Comparison of ENCODE assay signal across 8 cellular contexts in the genomic region with DNA sequence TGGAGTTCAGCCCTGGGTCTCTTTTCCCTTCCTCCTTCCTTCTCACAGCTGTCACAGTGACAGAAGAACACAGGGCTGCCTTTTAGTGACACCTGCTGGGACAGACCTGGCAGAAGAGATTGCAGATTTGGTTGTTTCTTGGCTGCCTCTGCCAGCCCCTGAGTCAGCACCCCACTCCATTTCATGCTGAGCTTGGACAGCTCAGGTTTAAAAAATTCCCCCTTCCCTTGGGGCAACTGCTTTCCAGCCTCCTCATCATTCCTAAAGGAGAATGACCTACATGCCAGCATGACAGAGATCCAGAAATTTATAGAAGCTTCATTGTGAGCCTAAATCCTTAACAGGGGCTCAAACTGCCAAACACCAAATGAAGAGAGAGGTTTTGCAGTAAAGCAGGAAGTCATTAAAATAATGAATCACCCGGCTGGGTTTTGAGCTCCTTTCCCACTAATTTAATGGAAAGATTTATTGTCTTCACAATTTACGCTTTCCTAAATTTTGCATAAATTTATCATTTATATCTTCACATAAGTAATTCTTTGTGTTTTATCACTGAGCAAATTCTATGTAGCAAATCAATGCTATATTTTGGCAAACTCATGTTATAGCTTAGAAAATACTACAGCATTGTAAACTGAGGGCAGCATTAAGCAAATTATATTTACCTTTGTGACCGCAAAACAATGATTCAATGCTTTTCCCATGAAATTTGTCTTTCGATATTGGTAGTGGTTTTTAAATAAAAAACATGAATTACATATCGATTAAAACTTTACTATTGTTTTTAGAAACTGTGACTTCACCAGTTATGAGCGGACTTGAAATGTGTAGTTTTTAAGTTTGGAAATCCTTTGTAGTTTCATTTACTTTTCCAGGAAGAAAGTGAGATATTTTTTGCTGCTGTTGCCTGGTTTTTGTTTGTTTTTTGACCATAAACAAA.
DNase-seq lines count a peak whose midpoint lies in the region; ATAC-seq, FAIRE-seq and TF ChIP-seq lines count a peak whose summit lies in the region.

No MANE protein-coding gene starts in this region.

- no peaks in the 10 kb centered on the region for H3K79me2 ChIP-seq in keratinocyte (ENCODE audit: control insufficient read depth, insufficient read depth, low read length)

- H2AFZ ChIP-seq in keratinocyte (ENCODE audit: control insufficient read depth, low read length), result no peak overlapping the region

- WGBS in prostate gland, result 38% methylated on average over 6 of the region's 6 CpGs
- WGBS in small intestine, 3 donors, result 73 to 78% (median 76%) methylated on average over 6 of the region's 6 CpGs

- H3K27me3 ChIP-seq in keratinocyte (ENCODE audit: control insufficient read depth, extremely low read depth, insufficient read depth, low read length), result no peaks in the 10 kb centered on the region
- H3K27me3 ChIP-seq in prostate gland (replicated peaks; ENCODE audit: insufficient read depth), result no peaks in the 10 kb centered on the region
- H3K27me3 ChIP-seq in small intestine (ENCODE audit: control insufficient read depth in 2 of 2, insufficient read depth in 2 of 2, low read length in 2 of 2), result no peaks in the 10 kb centered on the region

- H3K9ac ChIP-seq in keratinocyte (ENCODE audit: control insufficient read depth, extremely low read depth, insufficient read depth, low read length), result no peak overlapping the region

- DNase-seq in DMS153 (lab: John Stamatoyannopoulos, UW) (peak; percentile 50), NCI-H1436 (lab: John Stamatoyannopoulos, UW) (peak; percentile 78), amygdala (lab: John Stamatoyannopoulos, UW) (peak in 35 of 56 donors; percentile 5 to 69 (median 21)), keratinocyte (ENCODE audit: low read depth, low spot score) (peak; percentile 72), prostate gland (ENCODE audit: low spot score) (no peak), erythroblast (lab: John Stamatoyannopoulos, UW) (no peak), small intestine (no peak)

- dilution Hi-C loops in keratinocyte (cut with MboI; ENCODE audit: extremely low pct_ligation_motif_present, low sequenced_read_pairs), result no loop called here

- TF ChIP-seq POLR2A in prostate gland (IDR thresholded peaks at IDR 0.05) (no peak), erythroblast (IDR thresholded peaks at IDR 0.05; ENCODE audit: low read length) (no peak)

- no peaks in the 10 kb centered on the region for H3K9me1 ChIP-seq in keratinocyte (ENCODE audit: control insufficient read depth, extremely low read depth, insufficient read depth, low read length)

- no peaks in the 10 kb centered on the region for H3K9me3 ChIP-seq in keratinocyte (ENCODE audit: control insufficient read depth, low read depth, low read length)
- H3K9me3 ChIP-seq in prostate gland, result no peaks in the 10 kb centered on the region
- H3K9me3 ChIP-seq in small intestine (ENCODE audit: control insufficient read depth, low read depth), result no peaks in the 10 kb centered on the region

- no peak overlapping the region for H3K4me3 ChIP-seq in keratinocyte (ENCODE audit: control insufficient read depth in 2 of 3, extremely low read depth in 1 of 3, insufficient read depth in 2 of 3, low read depth in 1 of 3, low read length in 3 of 3)
- no peak overlapping the region for H3K4me3 ChIP-seq in prostate gland
- H3K4me3 ChIP-seq in small intestine (ENCODE audit: low read depth in 1 of 2, low read length in 2 of 2), result no peak overlapping the region

- intact Hi-C loops in prostate gland (cut with DNase I), result no loop called here

- H3K27ac ChIP-seq in keratinocyte (ENCODE audit: control insufficient read depth, insufficient read depth, low read length), result peak overlapping the region; percentile 26
- no peak overlapping the region for H3K27ac ChIP-seq in prostate gland
- no peak overlapping the region for H3K27ac ChIP-seq in small intestine (ENCODE audit: low read depth in 1 of 2, low read length in 1 of 2)

- TF ChIP-seq CTCF in keratinocyte (optimal IDR thresholded peaks at IDR 0.05 in 1 of 3, IDR thresholded peaks at IDR 0.05 in 1 of 3, conservative IDR thresholded peaks at IDR 0.05 in 1 of 3; ENCODE audit: extremely low read depth in 1 of 3, insufficient read depth in 2 of 3, low read length in 3 of 3) (peak; percentile 55 to 64 (median 56)), prostate gland (IDR thresholded peaks at IDR 0.05) (no peak)

- no peak for ATAC-seq in GM18858 (IDR thresholded peaks at IDR 0.05; ENCODE audit: unreplicated experiment)

- H3K36me3 ChIP-seq in keratinocyte (ENCODE audit: control insufficient read depth in 2 of 2, extremely low read depth in 1 of 2, insufficient read depth in 2 of 2, low read length in 2 of 2) (no peaks in the 10 kb centered on the region), prostate gland (no peaks in the 10 kb centered on the region), small intestine (ENCODE audit: control insufficient read depth in 2 of 2, insufficient read depth in 2 of 2, low read length in 2 of 2) (no peaks in the 10 kb centered on the region)

- FAIRE-seq in keratinocyte (lab: Jason Lieb, UNC), result peak; percentile 98
- no peak for FAIRE-seq in small intestine (lab: Jason Lieb, UNC)

- peak overlapping the region; percentile 22 for H3K4me2 ChIP-seq in keratinocyte (ENCODE audit: control insufficient read depth, extremely low read depth, insufficient read depth, low read depth, low read length)

- H3K4me1 ChIP-seq in keratinocyte (ENCODE audit: control insufficient read depth, extremely low read depth, insufficient read depth, low read length) (peaks cover 11% of the 10 kb centered on the region), prostate gland (replicated peaks) (no peaks in the 10 kb centered on the region), small intestine (ENCODE audit: control insufficient read depth in 2 of 2, insufficient read depth in 1 of 2, low read depth in 1 of 2, low read length in 1 of 2) (no peaks in the 10 kb centered on the region)

- H4K20me1 ChIP-seq in keratinocyte (ENCODE audit: control insufficient read depth, extremely low read depth, insufficient read depth, low read length), result no peaks in the 10 kb centered on the region

Comparison
In these comparisons a context has a peak if more than half of its experiments do, and no peak if none do; other contexts are left out.
1. DNase-seq: peak in DMS153 (single experiment), NCI-H1436 (single experiment), amygdala (35 of 56) and keratinocyte (single experiment); none in prostate gland (single experiment), erythroblast (0 of 2) and small intestine (single experiment).
2. CTCF ChIP-seq: peak in keratinocyte (3 of 3); none in prostate gland (0 of 4).